8 cellular contexts compared by ENCODE assay signal in genomic region chr16:58127634-58128033, GRCh38. TPM values are rescaled to one million over a fixed set of nuclear protein-coding genes. Genes with fewer than 3 reads are reported as not detected.
DNase-seq lines count a peak whose midpoint lies in the region; ATAC-seq and TF ChIP-seq lines count a peak whose summit lies in the region.

No MANE protein-coding gene starts in this region.

- peak overlapping the region; percentile 93 to 98 (median 97) for H3K27ac Mint-ChIP-seq in CD4-positive, alpha-beta memory T cell
- peak overlapping the region; percentile 68 to 82 (median 80) for H3K27ac Mint-ChIP-seq in nephron

- H3K4me1 Mint-ChIP-seq in CD4-positive, alpha-beta memory T cell = peaks cover 45 to 62% (median 52%) of the 10 kb centered on the region in 4 donors
- peaks cover 43% of the 10 kb centered on the region for H3K4me1 Mint-ChIP-seq in nephron

- no peaks in the 10 kb centered on the region for H3K9me3 ChIP-seq in CD4-positive, alpha-beta memory T cell (ENCODE audit: control insufficient read depth in 1 of 2, low read length in 2 of 2)
- no peaks in the 10 kb centered on the region for H3K9me3 ChIP-seq in colonic mucosa

- intact Hi-C loops in CD4-positive, alpha-beta memory T cell (cut with micrococcal nuclease) = loop anchor here (2.0 to 5.0 kb wide), 4 partner anchors 229 to 885 kb away; partner anchors contain the start of gene GINS3
- intact Hi-C loops in colonic mucosa (cut with DNase I) = no loop called here

- no peaks in the 10 kb centered on the region for H3K9me3 Mint-ChIP-seq in CD4-positive, alpha-beta memory T cell
- H3K9me3 Mint-ChIP-seq in nephron = peaks cover 5% of the 10 kb centered on the region

- peaks cover 49% of the 10 kb centered on the region for H3K4me1 ChIP-seq in CD4-positive, alpha-beta memory T cell (ENCODE audit: insufficient read depth, low read length)
- H3K4me1 ChIP-seq in colonic mucosa = peaks cover 29% of the 10 kb centered on the region

- H3K4me3 ChIP-seq in CD4-positive, alpha-beta memory T cell (ENCODE audit: low read length in 2 of 2) = peak overlapping the region in 1 of 2 donors; percentile 96
- peak overlapping the region; percentile 81 for H3K4me3 ChIP-seq in LNCaP clone FGC (ENCODE audit: low read depth, low read length)
- H3K4me3 ChIP-seq in colonic mucosa = peak overlapping the region; percentile 53

- DNase-seq in CD4-positive, alpha-beta memory T cell = peak in 1 of 5 donors; percentile 8
- DNase-seq in LNCaP clone FGC (ENCODE audit: low read depth) (no peak), colonic mucosa (no peak), DMS79 (lab: John Stamatoyannopoulos, UW) (no peak), HK-2 (ENCODE audit: unreplicated experiment) (no peak)
- no peak for DNase-seq in activated CD4-positive, CD25-positive, alpha-beta regulatory T cell treated with anti-CD3 and anti-CD28 coated beads, Interleukin-2, amount 50 U/mL, for 72 hours

- no peaks in the 10 kb centered on the region for H3K27me3 ChIP-seq in CD4-positive, alpha-beta memory T cell (ENCODE audit: insufficient read depth, low read length)
- H3K27me3 ChIP-seq in colonic mucosa = no peaks in the 10 kb centered on the region

- no peaks in the 10 kb centered on the region for H3K27me3 Mint-ChIP-seq in CD4-positive, alpha-beta memory T cell
- H3K27me3 Mint-ChIP-seq in nephron (ENCODE audit: low read depth) = no peaks in the 10 kb centered on the region

- H3K27ac ChIP-seq in CD4-positive, alpha-beta memory T cell (ENCODE audit: low read depth, low read length) = peak overlapping the region; percentile 82
- H3K27ac ChIP-seq in colonic mucosa = peak overlapping the region; percentile 65

- TF ChIP-seq CTCF in LNCaP clone FGC (IDR thresholded peaks at IDR 0.05; ENCODE audit: control insufficient read depth, extremely low read depth, insufficient read depth) (no peak), colonic mucosa (IDR thresholded peaks at IDR 0.05) (no peak), nephron (IDR thresholded peaks at IDR 0.05; ENCODE audit: unreplicated experiment in 3 of 3) (no peak)

- H3K36me3 Mint-ChIP-seq in CD4-positive, alpha-beta memory T cell = peaks cover 0 to 15% of the 10 kb centered on the region in 2 donors
- peaks cover 4% of the 10 kb centered on the region for H3K36me3 Mint-ChIP-seq in nephron (ENCODE audit: low read depth)

- no peak for ATAC-seq in GM18868 (IDR thresholded peaks at IDR 0.05; ENCODE audit: unreplicated experiment)

- peak overlapping the region; percentile 37 to 93 for H3K9ac ChIP-seq in colonic mucosa (ENCODE audit: low read depth in 2 of 2, low read length in 2 of 2)

- H3K4me3 Mint-ChIP-seq in CD4-positive, alpha-beta memory T cell = peak overlapping the region; percentile 91 to 96 (median 94)
- H3K4me3 Mint-ChIP-seq in nephron = peak overlapping the region; percentile 80 to 86 (median 82)

- CTCF ChIA-PET in CD4-positive, alpha-beta memory T cell (lab: Charles Lee; ENCODE audit: partially characterized antibody) = interaction anchor here (0.8 to 2.0 kb wide), 6 partner anchors 9 to 123 kb away, joined by 3 to 10 read pairs (median 4); no protein-coding TSS in a partner anchor

- POLR2A ChIA-PET in CD4-positive, alpha-beta memory T cell (lab: Charles Lee; ENCODE audit: partially characterized antibody) = interaction anchor here (1.1 to 2.5 kb wide), 2 partner anchors 103 to 392 kb away, joined by 3 to 27 read pairs; partner anchors contain the start of genes KATNB1 and MMP15

- no peaks in the 10 kb centered on the region for H3K36me3 ChIP-seq in CD4-positive, alpha-beta memory T cell (ENCODE audit: insufficient read depth, low read length)
- H3K36me3 ChIP-seq in colonic mucosa = no peaks in the 10 kb centered on the region

RNA-seq across cellular contexts. Expression of gene CFAP20, which starts 1.5 kb away (rescaled TPM):
- 10 to 100 TPM; 25.4 to 26.3 TPM for total RNA-seq in CD4-positive, alpha-beta memory T cell
- polyA plus RNA-seq in CD4-positive, alpha-beta memory T cell = 10 to 100 TPM; 35.7 to 54.0 TPM
- total RNA-seq in colonic mucosa = 10 to 100 TPM; 26.7 to 32.1 TPM
